28 cellular contexts compared by ENCODE assay signal in the genomic region with DNA sequence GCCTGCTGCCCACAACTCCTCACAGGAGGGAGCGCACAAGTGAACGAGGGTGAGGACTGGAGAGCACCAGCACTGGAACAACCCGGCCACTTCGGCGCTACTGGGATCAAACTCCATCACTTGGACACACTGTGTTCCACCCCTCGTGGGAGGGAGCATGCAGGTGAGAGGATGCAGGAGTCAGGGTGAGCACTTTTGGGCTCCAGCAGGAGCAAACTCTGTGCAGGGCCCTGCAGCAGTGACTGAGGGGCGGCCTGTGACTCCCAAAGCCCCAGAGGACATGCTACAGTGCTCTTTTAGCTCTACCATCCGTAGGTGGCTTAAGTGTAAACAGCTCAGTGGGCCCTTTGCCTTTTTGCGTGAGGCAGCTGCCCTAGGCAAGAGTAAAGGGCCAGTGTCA.
"Had no signal": no experiment of that assay in that cellular context is flagged by ENCODE, and none has a peak within 500 bp of the region (broad histone marks: within the 10 kb centered on the region; RNA-seq: fewer than 3 reads in every experiment).

No MANE protein-coding gene starts in this region.

- H3K27ac ChIP-seq: left lung, lower lobe of right lung, pancreas, prostate gland, sigmoid colon, spleen, suprapubic skin, thoracic aorta, tibial artery, upper lobe of right lung, uterus had no signal

- H3K36me3 ChIP-seq: left lung, lower lobe of right lung, pancreas, prostate gland, sigmoid colon, spleen, suprapubic skin, thoracic aorta, tibial artery, upper lobe of right lung, uterus had no signal

- ATAC-seq: left cardiac atrium; left lung; lower lobe of right lung; naive thymus-derived CD8-positive, alpha-beta T cell; pancreas; right cardiac atrium; stimulated activated effector memory CD8-positive, alpha-beta T cell treated with anti-CD3 and anti-CD28 coated beads, Interleukin-12 subunit alpha, Interleukin-12 subunit beta, amount 100 ng/mL, for 72 hours; upper lobe of right lung had no signal

- H3K4me3 Mint-ChIP-seq: naive thymus-derived CD8-positive, alpha-beta T cell; nephron; stimulated activated effector memory CD8-positive, alpha-beta T cell treated with anti-CD3 and anti-CD28 coated beads, Interleukin-12 subunit alpha, Interleukin-12 subunit beta, amount 100 ng/mL, for 72 hours; stimulated activated naive CD8-positive, alpha-beta T cell treated with anti-CD3 and anti-CD28 coated beads, Interleukin-15, Interleukin-2, amounts not matched to agents 100 ng/mL and 50 ng/mL, for 24 hours had no signal

- H3K9me3 ChIP-seq: lower lobe of right lung, pancreas, prostate gland, spleen, suprapubic skin, thoracic aorta, tibial artery, upper lobe of right lung, uterus had no signal

- DNase-seq: hippocampal formation; kidney glomerular epithelial cell; left cardiac atrium; left lung; lower lobe of right lung; mammary epithelial cell; mesenchymal stem cell; naive thymus-derived CD8-positive, alpha-beta T cell; nucleus accumbens; pancreas; retina; sigmoid colon; small intestine; spleen; stimulated activated CD4-positive, alpha-beta T cell treated with anti-CD3 and anti-CD28 coated beads, Interleukin-4, amount 100 ng/mL, for 24 hours; stimulated activated naive CD4-positive, alpha-beta T cell; tibial artery; trophoblast cell; upper lobe of right lung; uterus had no signal

- H3K27me3 Mint-ChIP-seq: naive thymus-derived CD8-positive, alpha-beta T cell; stimulated activated naive CD8-positive, alpha-beta T cell treated with anti-CD3 and anti-CD28 coated beads, Interleukin-15, Interleukin-2, amounts not matched to agents 100 ng/mL and 50 ng/mL, for 24 hours had no signal

- H3K4me1 ChIP-seq: prostate gland, upper lobe of right lung, uterus had no signal

- FAIRE-seq: keratinocyte, pancreas, small intestine had no signal

- H3K36me3 Mint-ChIP-seq: stimulated activated effector memory CD8-positive, alpha-beta T cell treated with anti-CD3 and anti-CD28 coated beads, Interleukin-12 subunit alpha, Interleukin-12 subunit beta, amount 100 ng/mL, for 72 hours had no signal

- H3K4me3 ChIP-seq: left lung, lower lobe of right lung, pancreas, prostate gland, sigmoid colon, spleen, suprapubic skin, thoracic aorta, tibial artery, upper lobe of right lung, uterus had no signal

- H3K27ac Mint-ChIP-seq: naive thymus-derived CD8-positive, alpha-beta T cell; nephron; stimulated activated effector memory CD8-positive, alpha-beta T cell treated with anti-CD3 and anti-CD28 coated beads, Interleukin-12 subunit alpha, Interleukin-12 subunit beta, amount 100 ng/mL, for 72 hours; stimulated activated naive CD8-positive, alpha-beta T cell treated with anti-CD3 and anti-CD28 coated beads, Interleukin-15, Interleukin-2, amounts not matched to agents 100 ng/mL and 50 ng/mL, for 24 hours had no signal

- H3K27me3 ChIP-seq: left lung, pancreas, sigmoid colon, spleen, suprapubic skin, tibial artery, upper lobe of right lung, uterus had no signal

- H3K9me3 Mint-ChIP-seq: naive thymus-derived CD8-positive, alpha-beta T cell; nephron; stimulated activated effector memory CD8-positive, alpha-beta T cell treated with anti-CD3 and anti-CD28 coated beads, Interleukin-12 subunit alpha, Interleukin-12 subunit beta, amount 100 ng/mL, for 72 hours; stimulated activated naive CD8-positive, alpha-beta T cell treated with anti-CD3 and anti-CD28 coated beads, Interleukin-15, Interleukin-2, amounts not matched to agents 100 ng/mL and 50 ng/mL, for 24 hours had no signal
